ENCODE assay signal across 8 cellular contexts in genomic region chr11:44936527-44936926, GRCh38. TPM values are rescaled to one million over a fixed set of nuclear protein-coding genes. Genes with fewer than 3 reads are reported as not detected.
DNase-seq lines count a peak whose midpoint lies in the region; ATAC-seq, FAIRE-seq and TF ChIP-seq lines count a peak whose summit lies in the region.

No MANE protein-coding gene starts in this region.

- peaks cover 0 to 15% of the 10 kb centered on the region in 2 donors for H3K4me1 ChIP-seq in left lung

- peak; percentile 82 for DNase-seq in NCI-H2196 (lab: John Stamatoyannopoulos, UW; ENCODE audit: unreplicated experiment)
- peak; percentile 66 for DNase-seq in activated CD4-positive, CD25-positive, alpha-beta regulatory T cell treated with anti-CD3 and anti-CD28 coated beads, Interleukin-2, amount 50 U/mL, for 16 hours (ENCODE audit: low read depth, low spot score)
- peak; percentile 71 to 80 for DNase-seq in central memory CD8-positive, alpha-beta T cell (ENCODE audit: low spot score in 2 of 2)
- peak; percentile 79 to 90 for DNase-seq in left lung
- peak; percentile 61 to 84 (median 70) for DNase-seq in stimulated activated CD4-positive, alpha-beta T cell treated with anti-CD3 and anti-CD28 coated beads, TNF-alpha, amount 100 ng/mL, for 1 hour (ENCODE audit: low read depth in 3 of 3, low spot score in 1 of 3)

- H3K27ac ChIP-seq in left lung: no peak overlapping the region

- intact Hi-C loops in left lung (cut with DNase I): loop anchor here (2.0 to 10.0 kb wide), 3 partner anchors 168 to 358 kb away; no protein-coding TSS in a partner anchor

- peaks cover 11% of the 10 kb centered on the region for H3K36me3 Mint-ChIP-seq in central memory CD8-positive, alpha-beta T cell (ENCODE audit: insufficient read depth)

- no peaks in the 10 kb centered on the region for H3K27me3 Mint-ChIP-seq in central memory CD8-positive, alpha-beta T cell

- no peaks in the 10 kb centered on the region for H3K9me3 Mint-ChIP-seq in central memory CD8-positive, alpha-beta T cell

- H3K9me3 ChIP-seq in left lung: no peaks in the 10 kb centered on the region

- no peaks in the 10 kb centered on the region for H3K27me3 ChIP-seq in left lung

- ATAC-seq in HG02642 (IDR thresholded peaks at IDR 0.05; ENCODE audit: poor library complexity, unreplicated experiment) (peak; percentile 80), left lung (peak; percentile 95), HG03571 (IDR thresholded peaks at IDR 0.05; ENCODE audit: unreplicated experiment) (no peak)
- ATAC-seq in central memory CD8-positive, alpha-beta T cell (replicated peaks; ENCODE audit: extremely low read depth, poor library complexity, severe bottlenecking): peak; percentile 74

- H3K27ac Mint-ChIP-seq in central memory CD8-positive, alpha-beta T cell (ENCODE audit: low read depth): no peak overlapping the region

- peak; percentile 84 for FAIRE-seq in G401.6 (lab: Jason Lieb, UNC)

- H3K36me3 ChIP-seq in left lung: peaks cover 0 to 64% of the 10 kb centered on the region in 2 donors

- H3K4me3 Mint-ChIP-seq in central memory CD8-positive, alpha-beta T cell: no peak overlapping the region

- TF ChIP-seq CTCF in left lung (IDR thresholded peaks at IDR 0.05): peak; percentile 98

- H3K4me1 Mint-ChIP-seq in central memory CD8-positive, alpha-beta T cell: peaks cover 23% of the 10 kb centered on the region

- H3K4me3 ChIP-seq in left lung: no peak overlapping the region

RNA-seq across cellular contexts. Expression of gene TP53I11, which starts 14.2 kb away (rescaled TPM):
- total RNA-seq in left lung: 10 to 100 TPM; 88.9 to 95.5 TPM
